In genomic region chr4:85780664-85781063, GRCh38 we compare ENCODE assay signal across 9 cellular contexts.
DNase-seq lines count a peak whose midpoint lies in the region; ATAC-seq and TF ChIP-seq lines count a peak whose summit lies in the region.
"Had no signal": no experiment of that assay in that cellular context is flagged by ENCODE, and none has a peak within 500 bp of the region (broad histone marks: within the 10 kb centered on the region; RNA-seq: fewer than 3 reads in every experiment).

No MANE protein-coding gene starts in this region.

- peak; percentile 53 for DNase-seq in EH (ENCODE audit: low read depth)
- peak; percentile 28 for DNase-seq in OCI-LY7 (ENCODE audit: low spot score)
- DNase-seq in left ventricle myocardium superior: no peak
- no peak for DNase-seq in activated CD4-positive, alpha-beta T cell treated with anti-CD3 and anti-CD28 coated beads, Interleukin-2, amount 10 ng/mL, durations not matched to agents 7 days and 5 days
- no peak for DNase-seq in occipital lobe (lab: John Stamatoyannopoulos, UW)
- no peak for DNase-seq in SW480 (ENCODE audit: low spot score)
- DNase-seq: SHP77 had no signal

- H2AFZ ChIP-seq in OCI-LY7 (ENCODE audit: low read length): no peak overlapping the region; the same call in 1 of the 2 replicates

- peak; percentile 20 for ATAC-seq in HG02623 (IDR thresholded peaks at IDR 0.05; ENCODE audit: unreplicated experiment)
- peak; percentile 78 for ATAC-seq in left ventricle myocardium superior
- ATAC-seq in HG03039 (IDR thresholded peaks at IDR 0.05; ENCODE audit: unreplicated experiment): no peak

- no peaks in the 10 kb centered on the region for H3K9me2 ChIP-seq in OCI-LY7 (ENCODE audit: insufficient read depth, low read length)

- 0 out of 2 replicates have a peak overlapping the region, but pooled peaks have one; percentile 2 for H3K4me2 ChIP-seq in OCI-LY7 (ENCODE audit: low read length)

- no peaks in the 10 kb centered on the region for H4K20me1 ChIP-seq in OCI-LY7 (ENCODE audit: insufficient read depth, low read length)

- H3K9me3 Mint-ChIP-seq in activated CD4-positive, alpha-beta T cell treated with anti-CD3 and anti-CD28 coated beads, Interleukin-2, amount 10 ng/mL, durations not matched to agents 7 days and 5 days: no peaks in the 10 kb centered on the region

- H3K27ac ChIP-seq in OCI-LY7 (ENCODE audit: low read depth, low read length, poor library complexity, severe bottlenecking): no peak overlapping the region

- intact Hi-C loops in OCI-LY7 (cut with micrococcal nuclease; ENCODE audit: unreplicated experiment) (no loop called here), left ventricle myocardium superior (cut with micrococcal nuclease) (no loop called here)

- no peaks in the 10 kb centered on the region for H3K36me3 Mint-ChIP-seq in activated CD4-positive, alpha-beta T cell treated with anti-CD3 and anti-CD28 coated beads, Interleukin-2, amount 10 ng/mL, durations not matched to agents 7 days and 5 days (ENCODE audit: low read depth)

- peaks cover 42% of the 10 kb centered on the region for H3K4me1 ChIP-seq in OCI-LY7 (ENCODE audit: insufficient read depth, low read length, poor library complexity, severe bottlenecking)

- H3K4me1 Mint-ChIP-seq in activated CD4-positive, alpha-beta T cell treated with anti-CD3 and anti-CD28 coated beads, Interleukin-2, amount 10 ng/mL, durations not matched to agents 7 days and 5 days: no peaks in the 10 kb centered on the region

- no peaks in the 10 kb centered on the region for H3K9me3 ChIP-seq in OCI-LY7 (ENCODE audit: low read length)

- H3K4me3 Mint-ChIP-seq in activated CD4-positive, alpha-beta T cell treated with anti-CD3 and anti-CD28 coated beads, Interleukin-2, amount 10 ng/mL, durations not matched to agents 7 days and 5 days: no peak overlapping the region

- no peak for TF ChIP-seq CTCF in OCI-LY7 (conservative IDR thresholded peaks at IDR 0.05; ENCODE audit: low read length)

- no peaks in the 10 kb centered on the region for H3K79me2 ChIP-seq in OCI-LY7 (ENCODE audit: insufficient read depth, low read depth, low read length)

- CTCF ChIA-PET in OCI-LY7 (lab: Charles Lee; ENCODE audit: unreplicated experiment): no interaction called here
- CTCF ChIA-PET in activated CD4-positive, alpha-beta T cell treated with anti-CD3 and anti-CD28 coated beads, Interleukin-2, amount 10 ng/mL, durations not matched to agents 7 days and 5 days (lab: Charles Lee): no interaction called here

- BruUV-seq in OCI-LY7 (replicated peaks; lab: Mats Ljungman, UMichigan): no TSS peak

- H3K27ac Mint-ChIP-seq in activated CD4-positive, alpha-beta T cell treated with anti-CD3 and anti-CD28 coated beads, Interleukin-2, amount 10 ng/mL, durations not matched to agents 7 days and 5 days: no peak overlapping the region

- H3K4me3 ChIP-seq in OCI-LY7 (ENCODE audit: low read depth, low read length, poor library complexity, severe bottlenecking): no peak overlapping the region

- POLR2A ChIA-PET in OCI-LY7 (lab: Charles Lee): interaction anchor here (0.6 kb wide), 2 partner anchors 235 to 363 kb away, joined by 3 to 5 read pairs; no protein-coding TSS in a partner anchor
- POLR2A ChIA-PET in activated CD4-positive, alpha-beta T cell treated with anti-CD3 and anti-CD28 coated beads, Interleukin-2, amount 10 ng/mL, durations not matched to agents 7 days and 5 days (lab: Charles Lee): no interaction called here

- H3K27me3 Mint-ChIP-seq in activated CD4-positive, alpha-beta T cell treated with anti-CD3 and anti-CD28 coated beads, Interleukin-2, amount 10 ng/mL, durations not matched to agents 7 days and 5 days: no peaks in the 10 kb centered on the region

- no peaks in the 10 kb centered on the region for H3K36me3 ChIP-seq in OCI-LY7 (ENCODE audit: insufficient read depth, low read length)

Comparison
In these comparisons a context has a peak if more than half of its experiments do, and no peak if none do; other contexts are left out.
1. DNase-seq: peak in EH (single experiment) and OCI-LY7 (single experiment); none in left ventricle myocardium superior (single experiment), activated CD4-positive, alpha-beta T cell treated with anti-CD3 and anti-CD28 coated beads, Interleukin-2, amount 10 ng/mL, durations not matched to agents 7 days and 5 days (single experiment), occipital lobe (single experiment) and SW480 (single experiment).